Comparison of ENCODE assay signal across 17 cellular contexts in genomic region chrX:65634732-65635131, GRCh38. TPM values are rescaled to one million over a fixed set of nuclear protein-coding genes. Genes with fewer than 3 reads are reported as not detected.
DNase-seq lines count a peak whose midpoint lies in the region; ATAC-seq and TF ChIP-seq lines count a peak whose summit lies in the region.
"Had no signal": no experiment of that assay in that cellular context is flagged by ENCODE, and none has a peak within 500 bp of the region (broad histone marks: within the 10 kb centered on the region; RNA-seq: fewer than 3 reads in every experiment).

No MANE protein-coding gene starts in this region.

- H3K9me3 Mint-ChIP-seq in stimulated activated effector memory CD8-positive, alpha-beta T cell treated with anti-CD3 and anti-CD28 coated beads, Interleukin-12 subunit alpha, Interleukin-12 subunit beta, amount 100 ng/mL, for 72 hours, result no peaks in the 10 kb centered on the region
- H3K9me3 Mint-ChIP-seq: activated T-cell treated with anti-CD3 and anti-CD28 coated beads, Interleukin-2, amount 50 U/mL, for 4 hours; memory B cell; naive thymus-derived CD4-positive, alpha-beta T cell had no signal

- no peaks in the 10 kb centered on the region for H3K9me2 ChIP-seq in Karpas-422 (replicated peaks; ENCODE audit: insufficient read depth, low read length)

- no peak overlapping the region for H3K27ac Mint-ChIP-seq in stimulated activated effector memory CD8-positive, alpha-beta T cell treated with anti-CD3 and anti-CD28 coated beads, Interleukin-12 subunit alpha, Interleukin-12 subunit beta, amount 100 ng/mL, for 72 hours
- H3K27ac Mint-ChIP-seq: activated CD4-positive, alpha-beta T cell treated with anti-CD3 and anti-CD28 coated beads for 36 hours; H9; memory B cell; T-helper 17 cell had no signal

- no peaks in the 10 kb centered on the region for H4K20me1 ChIP-seq in Karpas-422 (ENCODE audit: insufficient read depth, low read depth, low read length)

- TF ChIP-seq CTCF in coronary artery (IDR thresholded peaks at IDR 0.05), result no peak
- no peak for TF ChIP-seq CTCF in right atrium auricular region (IDR thresholded peaks at IDR 0.05)
- no peak for TF ChIP-seq CTCF in upper lobe of left lung (IDR thresholded peaks at IDR 0.05)

- H3K36me3 Mint-ChIP-seq in stimulated activated effector memory CD8-positive, alpha-beta T cell treated with anti-CD3 and anti-CD28 coated beads, Interleukin-12 subunit alpha, Interleukin-12 subunit beta, amount 100 ng/mL, for 72 hours, result no peaks in the 10 kb centered on the region
- H3K36me3 Mint-ChIP-seq: memory B cell; naive thymus-derived CD4-positive, alpha-beta T cell had no signal

- H3K36me3 ChIP-seq in right atrium auricular region, result no peaks in the 10 kb centered on the region
- H3K36me3 ChIP-seq in upper lobe of left lung, result no peaks in the 10 kb centered on the region
- no peaks in the 10 kb centered on the region for H3K36me3 ChIP-seq in Karpas-422 (ENCODE audit: insufficient read depth, low read length)

- H3K4me1 ChIP-seq in right atrium auricular region, result peaks cover 0 to 22% of the 10 kb centered on the region in 2 donors
- H3K4me1 ChIP-seq in upper lobe of left lung, result peaks cover 3 to 21% (median 13%) of the 10 kb centered on the region in 4 donors
- H3K4me1 ChIP-seq in Karpas-422 (ENCODE audit: low read length), result no peaks in the 10 kb centered on the region

- peak overlapping the region; percentile 63 to 67 for H3K27ac ChIP-seq in coronary artery
- peak overlapping the region; percentile 49 to 81 for H3K27ac ChIP-seq in right atrium auricular region
- peak overlapping the region; percentile 54 to 85 (median 70) for H3K27ac ChIP-seq in upper lobe of left lung
- H3K27ac ChIP-seq in Karpas-422 (ENCODE audit: low read length), result no peak overlapping the region

- H3K4me1 Mint-ChIP-seq in stimulated activated effector memory CD8-positive, alpha-beta T cell treated with anti-CD3 and anti-CD28 coated beads, Interleukin-12 subunit alpha, Interleukin-12 subunit beta, amount 100 ng/mL, for 72 hours, result no peaks in the 10 kb centered on the region
- H3K4me1 Mint-ChIP-seq: activated CD4-positive, alpha-beta T cell treated with anti-CD3 and anti-CD28 coated beads for 36 hours; H9 had no signal

- DNase-seq in coronary artery (ENCODE audit: low spot score) (no peak), right atrium auricular region (ENCODE audit: low spot score) (no peak), sciatic nerve (ENCODE audit: low spot score) (no peak), upper lobe of left lung (no peak), Karpas-422 (no peak), RPMI8226 (no peak)
- DNase-seq in stimulated activated effector memory CD8-positive, alpha-beta T cell treated with anti-CD3 and anti-CD28 coated beads, Interleukin-12 subunit alpha, Interleukin-12 subunit beta, amount 100 ng/mL, for 72 hours (ENCODE audit: low spot score in 2 of 2), result no peak
- DNase-seq: activated CD4-positive, alpha-beta T cell treated with anti-CD3 and anti-CD28 coated beads for 36 hours; activated T-cell treated with anti-CD3 and anti-CD28 coated beads, Interleukin-2, amount 50 U/mL, for 4 hours; H9; naive thymus-derived CD4-positive, alpha-beta T cell; NCI-H1694; NCI-H2171 treated with DMSO at 0.1 percent for 48 hours; NCI-H526 treated with DMSO at 0.1 percent for 48 hours; occipital lobe; T-helper 17 cell had no signal

- H3K79me2 ChIP-seq in Karpas-422 (ENCODE audit: low read length), result no peaks in the 10 kb centered on the region

- TF ChIP-seq POLR2A in upper lobe of left lung (IDR thresholded peaks at IDR 0.05), result no peak

- H3K4me3 ChIP-seq in coronary artery, result no peak overlapping the region
- no peak overlapping the region for H3K4me3 ChIP-seq in right atrium auricular region
- no peak overlapping the region for H3K4me3 ChIP-seq in upper lobe of left lung
- H3K4me3 ChIP-seq in Karpas-422 (ENCODE audit: low read length), result no peak overlapping the region

- no peak for TF ChIP-seq EP300 in upper lobe of left lung (IDR thresholded peaks at IDR 0.05)

- no peak overlapping the region for H3K4me3 Mint-ChIP-seq in stimulated activated effector memory CD8-positive, alpha-beta T cell treated with anti-CD3 and anti-CD28 coated beads, Interleukin-12 subunit alpha, Interleukin-12 subunit beta, amount 100 ng/mL, for 72 hours
- H3K4me3 Mint-ChIP-seq: activated CD4-positive, alpha-beta T cell treated with anti-CD3 and anti-CD28 coated beads for 36 hours; activated T-cell treated with anti-CD3 and anti-CD28 coated beads, Interleukin-2, amount 50 U/mL, for 4 hours; H9; memory B cell; naive thymus-derived CD4-positive, alpha-beta T cell; T-helper 17 cell had no signal

- intact Hi-C loops in sciatic nerve (cut with DNase I), result no loop called here

- WGBS in upper lobe of left lung, 2 donors, result 81 to 90% methylated on average over 3 to 4 of the region's 4 CpGs

- H3K9ac ChIP-seq in Karpas-422 (ENCODE audit: low read length), result no peak overlapping the region

- no peaks in the 10 kb centered on the region for H3K27me3 ChIP-seq in right atrium auricular region
- no peaks in the 10 kb centered on the region for H3K27me3 ChIP-seq in upper lobe of left lung
- no peaks in the 10 kb centered on the region for H3K27me3 ChIP-seq in Karpas-422 (ENCODE audit: low read length)

- H3K4me2 ChIP-seq in Karpas-422 (ENCODE audit: low read depth, low read length, poor library complexity, severe bottlenecking), result no peak overlapping the region

- H2AFZ ChIP-seq in Karpas-422 (ENCODE audit: low read length), result no peak overlapping the region

- H3K9me3 ChIP-seq in right atrium auricular region (no peaks in the 10 kb centered on the region), upper lobe of left lung (no peaks in the 10 kb centered on the region), Karpas-422 (ENCODE audit: low read length) (no peaks in the 10 kb centered on the region)

- ATAC-seq in sciatic nerve, result peak; percentile 35
- ATAC-seq in upper lobe of left lung (ENCODE audit: low FRiP score in 2 of 2), result no peak
- ATAC-seq in stimulated activated effector memory CD8-positive, alpha-beta T cell treated with anti-CD3 and anti-CD28 coated beads, Interleukin-12 subunit alpha, Interleukin-12 subunit beta, amount 100 ng/mL, for 72 hours, result no peak
- ATAC-seq: activated CD4-positive, alpha-beta T cell treated with anti-CD3 and anti-CD28 coated beads for 36 hours; activated T-cell treated with anti-CD3 and anti-CD28 coated beads, Interleukin-2, amount 50 U/mL, for 4 hours; naive thymus-derived CD4-positive, alpha-beta T cell; T-helper 17 cell had no signal

RNA-seq across cellular contexts. Expression of gene MSN, which starts 32.7 kb away (rescaled TPM):
- total RNA-seq in right atrium auricular region (100 to 1,000 TPM; 125 to 256 TPM), sciatic nerve (325 TPM), upper lobe of left lung (100 to 1,000 TPM; 160 to 508 (median 380) TPM)
- total RNA-seq in Karpas-422 (2014; rRNA removed; shearing (Covaris generic); ENCODE audit: low replicate concordance), result 255 and 361 TPM in 2 replicates
